Comparison of ENCODE assay signal across 7 cellular contexts in the genomic region with DNA sequence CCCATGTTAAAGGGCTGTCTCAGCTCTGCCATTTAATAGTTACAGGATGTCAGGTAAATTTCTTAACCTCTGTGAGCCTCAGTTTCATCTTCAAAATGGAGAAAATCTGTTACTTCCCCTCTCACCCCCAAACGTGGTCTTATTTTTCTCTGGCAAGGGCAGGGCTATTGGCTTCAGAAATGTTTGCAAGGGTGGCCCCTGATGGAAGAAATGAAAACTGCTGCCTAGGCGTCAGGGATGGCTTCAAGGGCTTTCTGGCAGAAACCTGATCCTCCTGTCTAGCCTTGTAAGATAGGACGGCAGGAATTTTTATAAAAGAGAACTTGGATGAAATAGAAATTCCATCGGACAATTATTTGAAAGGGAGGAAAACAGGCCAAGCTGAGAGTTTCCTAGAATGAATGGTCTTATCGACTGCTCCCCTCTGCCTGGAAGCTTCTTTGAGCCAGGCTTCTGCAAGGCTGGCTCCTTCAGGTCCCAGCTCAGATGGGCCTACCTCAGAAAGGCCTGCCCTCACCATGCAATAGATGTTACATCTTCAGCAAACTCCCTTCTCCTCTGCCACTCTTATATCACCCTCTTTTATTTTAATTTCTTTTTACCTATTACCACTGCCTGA. TPM values are rescaled to one million over a fixed set of nuclear protein-coding genes. Genes with fewer than 3 reads are reported as not detected.
A peak's percentile ranks its signal among the peaks of the same experiment; 100 is the strongest.
DNase-seq lines count a peak whose midpoint lies in the region; ATAC-seq and TF ChIP-seq lines count a peak whose summit lies in the region.

No MANE protein-coding gene starts in this region.

- no peaks in the 10 kb centered on the region for H3K4me1 Mint-ChIP-seq in natural killer cell

- no peaks in the 10 kb centered on the region for H3K27me3 Mint-ChIP-seq in natural killer cell (ENCODE audit: low read depth in 2 of 2)

- H3K9me3 Mint-ChIP-seq in natural killer cell, result no peaks in the 10 kb centered on the region

- no peak overlapping the region for H3K27ac Mint-ChIP-seq in natural killer cell

- H3K27me3 ChIP-seq in tibial artery, result no peaks in the 10 kb centered on the region

- intact Hi-C loops in natural killer cell (cut with micrococcal nuclease) (loop anchor here (2.0 kb wide), 1 partner anchor 272 kb away; no protein-coding TSS in a partner anchor), tibial artery (cut with DNase I; ENCODE audit: low total_unique reads) (no loop called here)

- no peak overlapping the region for H3K27ac ChIP-seq in tibial artery

- DNase-seq in NCI-H345 (lab: John Stamatoyannopoulos, UW) (peak; percentile 59), epithelial cell of esophagus (ENCODE audit: low read depth) (peak; percentile 84), natural killer cell (no peak), tibial artery (no peak)
- DNase-seq in activated CD4-positive, alpha-beta T cell treated with anti-CD3 and anti-CD28 coated beads, Interleukin-2, amount 50 U/mL, for 24 hours (ENCODE audit: low read depth in 1 of 2, low spot score in 1 of 2), result peak; percentile 2 to 32

- peaks cover 0 to 9% (median 0%) of the 10 kb centered on the region in 3 donors for H3K36me3 ChIP-seq in tibial artery

- peak; percentile 51 for ATAC-seq in HG02885 (IDR thresholded peaks at IDR 0.05; ENCODE audit: poor library complexity, unreplicated experiment)
- ATAC-seq in natural killer cell, result peak in 2 of 3 donors; percentile 54 to 69

- peaks cover 0 to 4% (median 0%) of the 10 kb centered on the region in 4 donors for H3K4me1 ChIP-seq in tibial artery

- no peak overlapping the region for H3K4me3 Mint-ChIP-seq in natural killer cell

- no peaks in the 10 kb centered on the region for H3K9me3 ChIP-seq in tibial artery

- peak; percentile 23 for TF ChIP-seq CTCF in GM12801 (IDR thresholded peaks at IDR 0.05; ENCODE audit: extremely low read depth, insufficient read length)
- peak; percentile 86 for TF ChIP-seq CTCF in epithelial cell of esophagus (IDR thresholded peaks at IDR 0.05; ENCODE audit: insufficient read depth, low read depth, low read length, missing control alignments)
- peak; percentile 32 for TF ChIP-seq CTCF in natural killer cell (IDR thresholded peaks at IDR 0.05)
- peak; percentile 38 to 47 for TF ChIP-seq CTCF in tibial artery (IDR thresholded peaks at IDR 0.05)

- H3K4me3 ChIP-seq in epithelial cell of esophagus (ENCODE audit: low read length) (no peak overlapping the region), tibial artery (no peak overlapping the region)

- no peaks in the 10 kb centered on the region for H3K36me3 Mint-ChIP-seq in natural killer cell

RNA-seq across cellular contexts. Expression of a gene that starts 43.0 kb away (rescaled TPM):
- total RNA-seq in natural killer cell, result 10 to 100 TPM; 21.2 to 27.3 (median 23.9) TPM

Comparison
In these comparisons a context has a peak if more than half of its experiments do, and no peak if none do; other contexts are left out.
1. CTCF ChIP-seq: peak in every context shown above with its lines; median percentile 86 in epithelial cell of esophagus; 42 in tibial artery; 32 in natural killer cell; 23 in GM12801.
2. DNase-seq: peak in NCI-H345 (single experiment), activated CD4-positive, alpha-beta T cell treated with anti-CD3 and anti-CD28 coated beads, Interleukin-2, amount 50 U/mL, for 24 hours (2 of 2) and epithelial cell of esophagus (single experiment); none in natural killer cell (single experiment) and tibial artery (0 of 2).